26 cellular contexts compared by ENCODE assay signal in genomic region chr16:64445649-64446048, GRCh38.
"Had no signal": no experiment of that assay in that cellular context is flagged by ENCODE, and none has a peak within 500 bp of the region (broad histone marks: within the 10 kb centered on the region; RNA-seq: fewer than 3 reads in every experiment).

No MANE protein-coding gene starts in this region.

- H3K4me1 ChIP-seq: suprapubic skin had no signal

- H3K9me3 ChIP-seq: stomach, suprapubic skin, tibial nerve had no signal

- ATAC-seq: activated CD4-positive, alpha-beta T cell treated with anti-CD3 and anti-CD28 coated beads for 36 hours; left ventricle myocardium superior; natural killer cell; sciatic nerve; stimulated activated memory B cell treated with anti-CD40 and anti-IgM and Interleukin-4, amounts not matched to agents 10 μg/mL and 1 μg/mL and 100 μg/mL, for 72 hours had no signal

- H3K27ac ChIP-seq: cardiac muscle cell, stomach, suprapubic skin, tibial nerve had no signal

- FAIRE-seq: endometrium, islet of Langerhans, small intestine, urothelium cell line had no signal

- H3K36me3 ChIP-seq: cardiac muscle cell, stomach, suprapubic skin, tibial nerve had no signal

- H3K4me3 ChIP-seq: cardiac muscle cell, stomach, suprapubic skin, tibial nerve had no signal

- H3K27me3 ChIP-seq: cardiac muscle cell, stomach, suprapubic skin, tibial nerve had no signal

- DNase-seq: activated B cell treated with CpG ODN at 0.5 μM for 24 hours; activated CD4-positive, alpha-beta T cell treated with anti-CD3 and anti-CD28 coated beads for 36 hours; activated CD4-positive, alpha-beta T cell treated with anti-CD3 and anti-CD28 coated beads, Interleukin-2, amount 50 U/mL, for 4 hours; activated CD8-positive, alpha-beta memory T cell treated with anti-CD3 and anti-CD28 coated beads for 24 hours; activated CD8-positive, alpha-beta memory T cell treated with anti-CD3 and anti-CD28 coated beads, Interleukin-2, amount 50 U/mL, for 4 hours; activated naive CD4-positive, alpha-beta T cell; activated naive CD8-positive, alpha-beta T cell treated with anti-CD3 and anti-CD28 coated beads for 36 hours; activated T-cell treated with anti-CD3 and anti-CD28 coated beads, Interleukin-2, amount 50 U/mL, for 24 hours; foreskin melanocyte; hippocampal formation; left ventricle myocardium superior; mammary epithelial cell; midbrain; natural killer cell; small intestine; stimulated activated CD4-positive, alpha-beta T cell treated with anti-CD3 and anti-CD28 coated beads, Interleukin-15, amount 100 ng/mL, for 24 hours; stomach; T-helper 9 cell had no signal
